ENCODE assay signal across 21 cellular contexts in the genomic region with DNA sequence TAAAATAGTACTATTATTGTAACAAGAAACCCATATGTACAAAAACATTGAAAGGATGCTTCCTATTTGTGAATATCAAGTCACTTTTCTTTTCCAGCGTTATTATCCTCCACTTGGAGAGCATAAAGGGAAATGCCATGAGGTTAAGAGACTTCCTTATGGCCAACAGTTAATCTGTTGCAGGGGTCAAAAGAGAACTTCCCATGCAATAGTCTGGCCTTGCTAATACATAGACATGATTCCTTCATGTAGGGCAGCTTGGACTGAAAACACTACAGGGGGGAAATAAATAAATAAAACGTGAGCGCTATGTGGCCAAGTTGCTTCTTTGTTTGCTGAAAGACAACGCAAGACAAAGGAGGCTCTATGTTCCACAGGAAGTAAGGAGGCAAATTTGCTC.
"Had no signal": no experiment of that assay in that cellular context is flagged by ENCODE, and none has a peak within 500 bp of the region (broad histone marks: within the 10 kb centered on the region; RNA-seq: fewer than 3 reads in every experiment).

No MANE protein-coding gene starts in this region.

- ATAC-seq: natural killer cell; right lobe of liver; stimulated activated naive B cell treated with anti-CD40 and anti-IgM and Interleukin-4, amounts not matched to agents 10 μg/mL and 1 μg/mL and 100 μg/mL, for 72 hours; stimulated activated naive CD8-positive, alpha-beta T cell treated with anti-CD3 and anti-CD28 coated beads, Interleukin-15, Interleukin-2, amounts not matched to agents 100 U/mL and 50 U/mL, for 24 hours had no signal

- H3K9me3 ChIP-seq: ovary, right lobe of liver, testis, thyroid gland, transverse colon, upper lobe of left lung, vagina had no signal

- H3K27me3 ChIP-seq: ovary, right atrium auricular region, right lobe of liver, stomach, testis, thyroid gland, transverse colon, upper lobe of left lung, vagina had no signal

- H3K4me2 ChIP-seq: smooth muscle cell had no signal

- H3K27ac ChIP-seq: left ventricle myocardium inferior, ovary, right atrium auricular region, right lobe of liver, stomach, testis, thyroid gland, transverse colon, upper lobe of left lung, vagina had no signal

- DNase-seq: islet precursor cell; left ventricle myocardium inferior; mesendoderm; naive B cell; natural killer cell; nephron progenitor cell; ovary; right lobe of liver; stimulated activated CD4-positive, alpha-beta T cell treated with anti-CD3 and anti-CD28 coated beads, Interleukin-1b, Interleukin-23, amount 100 ng/mL, for 48 hours; stimulated activated CD4-positive, alpha-beta T cell treated with anti-CD3 and anti-CD28 coated beads, Interleukin-2, amount 100 ng/mL, for 48 hours; stimulated activated naive B cell treated with anti-CD40 and anti-IgM and Interleukin-4, amounts not matched to agents 10 μg/mL and 1 μg/mL and 100 μg/mL, for 72 hours; stimulated activated naive CD8-positive, alpha-beta T cell treated with anti-CD3 and anti-CD28 coated beads, Interleukin-15, Interleukin-2, amounts not matched to agents 100 U/mL and 50 U/mL, for 24 hours; stomach; testis; thyroid gland; transverse colon; upper lobe of left lung had no signal

- H3K36me3 ChIP-seq: left ventricle myocardium inferior, ovary, right atrium auricular region, right lobe of liver, stomach, thyroid gland, transverse colon, upper lobe of left lung, vagina had no signal

- H3K4me1 ChIP-seq: left ventricle myocardium inferior, right atrium auricular region, right lobe of liver, stomach, testis, thyroid gland, transverse colon, upper lobe of left lung, vagina had no signal

- H3K4me3 ChIP-seq: left ventricle myocardium inferior, lung, ovary, right atrium auricular region, right lobe of liver, smooth muscle cell, stomach, testis, thyroid gland, transverse colon, upper lobe of left lung, vagina had no signal
